Comparison of ENCODE assay signal across 27 cellular contexts in the genomic region with DNA sequence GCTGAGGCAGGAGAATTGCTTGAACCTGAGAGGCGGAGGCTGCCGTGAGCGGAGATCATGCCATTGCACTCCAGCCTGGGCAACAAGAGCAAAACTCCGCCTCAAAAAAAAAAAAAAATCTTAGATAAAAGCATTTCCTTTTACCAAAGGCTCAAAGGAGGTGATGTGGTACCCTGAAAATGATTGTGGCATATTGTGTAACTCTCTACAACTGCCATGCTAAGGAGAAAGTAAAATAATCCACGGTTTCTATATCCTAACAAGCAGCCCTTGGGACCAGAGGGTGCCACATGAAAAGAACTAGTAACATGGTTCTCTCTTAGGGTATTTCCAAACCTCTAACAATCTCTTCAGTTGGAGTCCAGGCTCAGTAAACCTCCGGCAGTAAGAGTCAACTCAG. TPM values are rescaled to one million over a fixed set of nuclear protein-coding genes. Genes with fewer than 3 reads are reported as not detected.
"Had no signal": no experiment of that assay in that cellular context is flagged by ENCODE, and none has a peak within 500 bp of the region (broad histone marks: within the 10 kb centered on the region; RNA-seq: fewer than 3 reads in every experiment).

No MANE protein-coding gene starts in this region.

- H3K4me1 ChIP-seq: ascending aorta, breast epithelium had no signal

- H3K9me3 ChIP-seq: ascending aorta, breast epithelium had no signal

- H3K27ac ChIP-seq: ascending aorta, breast epithelium, WERI-Rb-1 had no signal

- H3K4me3 ChIP-seq: ascending aorta, breast epithelium had no signal

- H3K27me3 ChIP-seq: ascending aorta, breast epithelium had no signal

- DNase-seq: activated CD4-positive, alpha-beta memory T cell treated with anti-CD3 and anti-CD28 coated beads, Interleukin-2, amount 10 ng/mL, durations not matched to agents 7 days and 5 days; activated CD4-positive, alpha-beta T cell treated with anti-CD3 and anti-CD28 coated beads for 1 hour; activated CD4-positive, alpha-beta T cell treated with anti-CD3 and anti-CD28 coated beads for 36 hours; activated CD4-positive, alpha-beta T cell treated with anti-CD3 and anti-CD28 coated beads for 48 hours; activated CD4-positive, alpha-beta T cell treated with anti-CD3 and anti-CD28 coated beads, Interleukin-2, amount 10 ng/mL, durations not matched to agents 7 days and 5 days; activated CD4-positive, alpha-beta T cell treated with anti-CD3 and anti-CD28 coated beads, Interleukin-2, amount 50 U/mL, for 48 hours; activated CD4-positive, CD25-positive, alpha-beta regulatory T cell; activated CD8-positive, alpha-beta memory T cell treated with anti-CD3 and anti-CD28 coated beads for 24 hours; activated CD8-positive, alpha-beta memory T cell treated with anti-CD3 and anti-CD28 coated beads, Interleukin-2, amount 10 ng/mL, durations not matched to agents 7 days and 5 days; activated CD8-positive, alpha-beta memory T cell treated with anti-CD3 and anti-CD28 coated beads, Interleukin-2, amount 50 U/mL, for 48 hours; activated CD8-positive, alpha-beta T cell treated with anti-CD3 and anti-CD28 coated beads, Interleukin-2, amount 10 ng/mL, durations not matched to agents 7 days and 5 days; activated effector memory CD4-positive, alpha-beta T cell treated with Interleukin-2 at 50 U/mL for 16 hours; activated gamma-delta T cell; activated naive CD4-positive, alpha-beta T cell treated with anti-CD3 and anti-CD28 coated beads, Interleukin-2, amount 10 ng/mL, durations not matched to agents 7 days and 5 days; activated naive CD4-positive, alpha-beta T cell treated with Interleukin-2 at 50 U/mL for 16 hours; activated naive CD8-positive, alpha-beta T cell treated with anti-CD3 and anti-CD28 coated beads, Interleukin-2, amount 10 ng/mL, durations not matched to agents 7 days and 5 days; activated naive CD8-positive, alpha-beta T cell treated with anti-CD3 and anti-CD28 coated beads, Interleukin-2, amount 50 U/mL, for 24 hours; activated T-cell treated with anti-CD3 and anti-CD28 coated beads, Interleukin-2, amount 50 U/mL, for 24 hours; activated T-cell treated with anti-CD3 and anti-CD28 coated beads, Interleukin-2, amount 50 U/mL, for 48 hours; amygdala; anterior cingulate cortex; central memory CD4-positive, alpha-beta T cell; T-helper 2 cell; T-helper 9 cell; WERI-Rb-1 had no signal

- H3K36me3 ChIP-seq: breast epithelium had no signal

RNA-seq across cellular contexts. Expression of gene SLA2, which starts 38.8 kb away (rescaled TPM):
- total RNA-seq: ascending aorta had no signal
